ENCODE assay signal across 8 cellular contexts in the genomic region with DNA sequence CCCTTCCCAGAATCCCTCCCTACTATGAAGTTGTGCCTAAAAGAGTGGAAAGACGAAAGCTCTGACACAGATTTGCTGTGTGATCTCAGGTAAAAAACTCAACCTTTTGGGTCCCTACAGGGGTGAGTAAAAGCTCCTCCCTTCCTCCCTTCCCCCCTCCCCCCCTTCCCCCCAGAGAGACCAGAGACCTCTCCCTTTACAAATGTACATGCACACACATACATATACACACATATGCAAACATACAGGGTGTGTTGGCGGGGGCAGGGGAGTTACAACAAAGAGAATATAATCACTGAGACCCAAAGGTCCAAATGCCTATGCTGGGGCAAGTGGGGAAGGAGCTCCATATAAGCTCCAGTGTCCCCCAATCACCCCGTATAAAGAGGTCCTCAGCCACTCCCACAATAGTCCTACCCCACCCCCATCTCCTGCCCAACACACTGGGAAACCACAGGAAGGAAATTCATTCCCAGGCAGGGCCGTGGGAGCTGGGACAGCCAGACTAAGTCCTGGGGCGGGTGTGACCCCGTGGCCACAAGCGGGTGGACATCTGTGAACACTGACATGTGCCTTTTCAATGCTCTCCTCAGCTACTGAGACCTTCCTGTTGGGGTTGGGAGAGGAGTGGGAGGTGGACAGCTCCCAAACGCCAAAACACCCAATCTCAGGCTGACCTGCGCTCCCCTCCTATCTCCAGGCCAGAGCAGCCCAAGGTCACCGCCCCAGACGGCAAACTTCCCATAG. TPM values are rescaled to one million over a fixed set of nuclear protein-coding genes. Genes with fewer than 3 reads are reported as not detected.
DNase-seq lines count a peak whose midpoint lies in the region; ATAC-seq and TF ChIP-seq lines count a peak whose summit lies in the region.

No MANE protein-coding gene starts in this region.

- H3K4me1 Mint-ChIP-seq in glutamatergic neuron (ENCODE audit: low read depth, unreplicated experiment) (peaks cover 52% of the 10 kb centered on the region), progenitor cell of endocrine pancreas (ENCODE audit: low read depth) (peaks cover 41% of the 10 kb centered on the region)

- TF ChIP-seq CTCF in WI38 (IDR thresholded peaks at IDR 0.05; ENCODE audit: low read depth, low read length) (no peak), glutamatergic neuron (IDR thresholded peaks at IDR 0.05; ENCODE audit: partially characterized antibody, unreplicated experiment) (no peak), progenitor cell of endocrine pancreas (IDR thresholded peaks at IDR 0.05; ENCODE audit: unreplicated experiment) (no peak)

- peak overlapping the region; percentile 91 for H3K27ac Mint-ChIP-seq in glutamatergic neuron (ENCODE audit: unreplicated experiment)
- peak overlapping the region; percentile 82 for H3K27ac Mint-ChIP-seq in progenitor cell of endocrine pancreas

- H3K27me3 Mint-ChIP-seq in glutamatergic neuron (ENCODE audit: unreplicated experiment), result peaks cover 11% of the 10 kb centered on the region
- no peaks in the 10 kb centered on the region for H3K27me3 Mint-ChIP-seq in progenitor cell of endocrine pancreas

- no peak for ATAC-seq in GM21447 (IDR thresholded peaks at IDR 0.05; ENCODE audit: unreplicated experiment)

- H3K9me3 Mint-ChIP-seq in glutamatergic neuron (ENCODE audit: unreplicated experiment), result peaks cover 17% of the 10 kb centered on the region
- H3K9me3 Mint-ChIP-seq in progenitor cell of endocrine pancreas (ENCODE audit: low read depth), result no peaks in the 10 kb centered on the region

- H3K4me3 Mint-ChIP-seq in glutamatergic neuron (ENCODE audit: unreplicated experiment) (peak overlapping the region; percentile 89), progenitor cell of endocrine pancreas (ENCODE audit: low read depth) (peak overlapping the region; percentile 86)

- peak overlapping the region; percentile 79 for H3K4me3 ChIP-seq in WI38 (ENCODE audit: low read depth, low read length)

- no peaks in the 10 kb centered on the region for H3K36me3 Mint-ChIP-seq in glutamatergic neuron (ENCODE audit: unreplicated experiment)
- H3K36me3 Mint-ChIP-seq in progenitor cell of endocrine pancreas (ENCODE audit: insufficient read depth), result no peaks in the 10 kb centered on the region

- DNase-seq in NCI-H82 (lab: John Stamatoyannopoulos, UW), result peak; percentile 68
- no peak for DNase-seq in NCI-H82 treated with DMSO at 0.1 percent for 48 hours (lab: John Stamatoyannopoulos, UW; ENCODE audit: unreplicated experiment)
- no peak for DNase-seq in glutamatergic neuron
- no peak for DNase-seq in progenitor cell of endocrine pancreas (ENCODE audit: low spot score, unreplicated experiment)
- no peak for DNase-seq in HT-29 (ENCODE audit: low spot score)
- DNase-seq in NCI-H1092 treated with DMSO at 0.1 percent for 48 hours (lab: John Stamatoyannopoulos, UW), result no peak

RNA-seq across cellular contexts. Expression of gene MEF2D, which starts 2.0 kb away (rescaled TPM):
- 50.0 TPM for total RNA-seq in glutamatergic neuron (ENCODE audit: unreplicated experiment)
- total RNA-seq in progenitor cell of endocrine pancreas, result 20.2 and 26.6 TPM in 2 replicates
- total RNA-seq in HT-29 (2014; rRNA removed; shearing (Covaris generic)), result 17.8 and 27.4 TPM in 2 replicates
